30 cellular contexts compared by ENCODE assay signal in the genomic region with DNA sequence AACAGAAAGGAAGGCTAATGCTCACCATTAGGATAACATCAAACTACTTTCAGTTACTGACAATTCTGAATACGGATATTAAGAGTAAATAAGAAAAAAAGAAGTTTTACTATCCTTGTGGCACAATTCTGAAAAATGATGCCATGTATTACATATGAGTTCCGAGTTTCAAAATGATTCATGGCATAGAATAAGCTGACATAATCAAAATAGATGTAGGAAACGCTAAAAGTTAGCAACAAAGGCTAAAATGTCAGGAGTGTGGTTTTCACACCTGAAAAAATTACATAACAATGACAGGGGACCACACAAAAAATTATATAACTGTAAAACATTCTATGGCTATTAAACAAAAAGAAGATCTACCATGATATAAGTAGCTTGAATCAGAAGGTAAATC.
"Had no signal": no experiment of that assay in that cellular context is flagged by ENCODE, and none has a peak within 500 bp of the region (broad histone marks: within the 10 kb centered on the region; RNA-seq: fewer than 3 reads in every experiment).

No MANE protein-coding gene starts in this region.

- FAIRE-seq: bronchial epithelial cell, TTC549 had no signal

- ATAC-seq: activated CD8-positive, alpha-beta memory T cell treated with anti-CD3 and anti-CD28 coated beads, Interleukin-2, amount 10 ng/mL, durations not matched to agents 7 days and 5 days; activated CD8-positive, alpha-beta T cell treated with anti-CD3 and anti-CD28 coated beads, Interleukin-2, amount 10 ng/mL, durations not matched to agents 7 days and 5 days; activated naive CD8-positive, alpha-beta T cell treated with anti-CD3 and anti-CD28 coated beads, Interleukin-2, amount 50 U/mL, for 24 hours had no signal

- H3K4me1 ChIP-seq: ascending aorta had no signal

- H3K4me3 ChIP-seq: ascending aorta, cardiac muscle cell had no signal

- H3K36me3 ChIP-seq: ascending aorta, cardiac muscle cell had no signal

- H3K27me3 ChIP-seq: ascending aorta, cardiac muscle cell had no signal

- H3K9me3 ChIP-seq: ascending aorta had no signal

- H3K27ac ChIP-seq: ascending aorta, cardiac muscle cell, VCaP had no signal

- DNase-seq: activated B cell treated with CpG ODN at 0.5 μM for 24 hours; activated CD4-positive, alpha-beta memory T cell treated with anti-CD3 and anti-CD28 coated beads, Interleukin-2, amount 10 ng/mL, durations not matched to agents 7 days and 5 days; activated CD4-positive, alpha-beta T cell treated with anti-CD3 and anti-CD28 coated beads for 48 hours; activated CD4-positive, alpha-beta T cell treated with anti-CD3 and anti-CD28 coated beads, Interleukin-2, amount 10 ng/mL, durations not matched to agents 7 days and 5 days; activated CD4-positive, alpha-beta T cell treated with anti-CD3 and anti-CD28 coated beads, Interleukin-2, amount 50 U/mL, for 48 hours; activated CD4-positive, CD25-positive, alpha-beta regulatory T cell treated with anti-CD3 and anti-CD28 coated beads, Interleukin-2, amount 50 U/mL, for 72 hours; activated CD8-positive, alpha-beta memory T cell treated with anti-CD3 and anti-CD28 coated beads for 24 hours; activated CD8-positive, alpha-beta memory T cell treated with anti-CD3 and anti-CD28 coated beads, Interleukin-2, amount 10 ng/mL, durations not matched to agents 7 days and 5 days; activated CD8-positive, alpha-beta memory T cell treated with anti-CD3 and anti-CD28 coated beads, Interleukin-2, amount 50 U/mL, for 48 hours; activated CD8-positive, alpha-beta T cell treated with anti-CD3 and anti-CD28 coated beads, Interleukin-2, amount 10 ng/mL, durations not matched to agents 7 days and 5 days; activated effector memory CD4-positive, alpha-beta T cell treated with Interleukin-2 at 50 U/mL for 16 hours; activated gamma-delta T cell; activated naive CD4-positive, alpha-beta T cell treated with anti-CD3 and anti-CD28 coated beads, Interleukin-2, amount 10 ng/mL, durations not matched to agents 7 days and 5 days; activated naive CD4-positive, alpha-beta T cell treated with Interleukin-2 at 50 U/mL for 16 hours; activated naive CD8-positive, alpha-beta T cell treated with anti-CD3 and anti-CD28 coated beads, Interleukin-2, amount 10 ng/mL, durations not matched to agents 7 days and 5 days; activated naive CD8-positive, alpha-beta T cell treated with anti-CD3 and anti-CD28 coated beads, Interleukin-2, amount 50 U/mL, for 24 hours; activated T-cell treated with anti-CD3 and anti-CD28 coated beads, Interleukin-2, amount 50 U/mL, for 24 hours; activated T-cell treated with anti-CD3 and anti-CD28 coated beads, Interleukin-2, amount 50 U/mL, for 48 hours; amygdala; anterior cingulate cortex; caudate nucleus; cerebellar nuclear complex; T-helper 1 cell; T-helper 2 cell; T-helper 9 cell had no signal
